8 cellular contexts compared by ENCODE assay signal in the genomic region with DNA sequence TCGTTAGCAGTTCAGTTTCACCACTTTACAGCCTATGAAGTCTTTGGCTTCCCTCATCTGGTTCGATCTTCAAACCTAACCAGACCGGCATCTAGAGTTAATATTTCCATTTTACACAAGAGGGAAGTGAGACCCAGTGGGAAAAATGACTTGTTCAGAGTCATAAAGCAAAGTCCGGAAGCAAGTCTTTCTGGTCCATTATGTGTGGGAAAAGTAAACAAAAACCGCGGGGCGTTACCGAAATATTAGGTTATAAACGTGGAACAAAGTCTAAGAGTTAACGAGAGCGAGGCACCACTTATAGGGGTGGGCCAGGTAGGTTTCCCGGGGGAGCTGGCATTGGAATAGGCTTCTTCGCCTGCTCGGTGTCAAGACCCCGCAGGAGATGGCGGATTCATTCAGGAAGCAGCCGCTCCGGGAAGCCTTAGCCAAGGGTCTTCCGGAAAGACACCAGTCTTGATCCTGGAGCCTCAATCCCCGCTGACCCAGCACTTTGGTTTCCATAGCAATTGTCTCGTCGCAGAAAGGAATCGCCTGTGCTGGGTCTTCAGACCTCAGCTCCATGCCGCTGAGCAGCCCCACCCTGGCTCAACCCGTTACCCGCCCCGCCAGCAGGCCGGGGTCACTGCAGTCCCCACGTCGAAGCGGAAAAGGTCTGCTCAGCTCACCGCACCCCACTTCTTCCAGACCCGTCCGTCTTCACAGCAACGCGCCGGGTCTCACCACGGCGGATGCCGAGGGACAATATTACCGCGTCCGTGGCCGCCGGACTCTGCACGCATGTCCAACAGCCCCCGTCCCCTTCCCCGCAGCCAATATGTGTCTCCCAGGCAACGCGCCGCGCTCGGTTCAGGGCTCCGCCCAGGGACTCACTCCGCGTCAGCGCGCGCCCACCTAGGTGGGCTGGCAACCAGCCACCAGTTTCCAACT. TPM values are rescaled to one million over a fixed set of nuclear protein-coding genes. Genes with fewer than 3 reads are reported as not detected.
A peak's percentile ranks its signal among the peaks of the same experiment; 100 is the strongest.
DNase-seq lines count a peak whose midpoint lies in the region; ATAC-seq and TF ChIP-seq lines count a peak whose summit lies in the region.

A gene (plus strand): TSS at position 872 of the 930 bp plus-strand sequence. CDS start 82 bp downstream, outside the sequence.

- H3K9me3 Mint-ChIP-seq in activated naive CD4-positive, alpha-beta T cell treated with anti-CD3 and anti-CD28 coated beads, Interleukin-2, amount 50 U/mL, for 72 hours, result peaks cover under 1 to 6% of the 10 kb centered on the region in 2 donors

- H3K36me3 ChIP-seq in rectal smooth muscle tissue (ENCODE audit: control insufficient read depth, insufficient read depth, low read length), result no peaks in the 10 kb centered on the region

- no peak for TF ChIP-seq POLR2A in NB4 (IDR thresholded peaks at IDR 0.05; ENCODE audit: extremely low read depth, insufficient read length)

- H3K4me3 ChIP-seq in NB4 (ENCODE audit: low read depth, low read length) (no peak within 1 kb of the TSS), rectal smooth muscle tissue (ENCODE audit: low read length) (peak within 1 kb of the TSS; percentile 95)

- no peak within 1 kb of the TSS for H3K27ac ChIP-seq in rectal smooth muscle tissue (ENCODE audit: low read depth, low read length)

- H3K27me3 ChIP-seq in rectal smooth muscle tissue (ENCODE audit: control insufficient read depth, insufficient read depth, low read length), result no peaks in the 10 kb centered on the region

- H3K9ac ChIP-seq in rectal smooth muscle tissue (ENCODE audit: low read length), result peak within 1 kb of the TSS; percentile 45

- H3K36me3 Mint-ChIP-seq in activated naive CD4-positive, alpha-beta T cell treated with anti-CD3 and anti-CD28 coated beads, Interleukin-2, amount 50 U/mL, for 72 hours, result peaks cover 14 to 18% of the 10 kb centered on the region in 2 donors

- no peak for DNase-seq in activated CD4-positive, CD25-positive, alpha-beta regulatory T cell (lab: John Stamatoyannopoulos, UW)
- DNase-seq in NB4 (ENCODE audit: low read depth) (peak; percentile 6), left cardiac atrium (peak; percentile 58), NCI-H510A (lab: John Stamatoyannopoulos, UW) (no peak)
- DNase-seq in activated naive CD4-positive, alpha-beta T cell treated with anti-CD3 and anti-CD28 coated beads, Interleukin-2, amount 50 U/mL, for 72 hours (ENCODE audit: low spot score in 2 of 2), result peak in 1 of 2 donors; percentile 35

- intact Hi-C loops in left cardiac atrium (cut with DNase I), result no loop called here

- no peak for TF ChIP-seq CTCF in NB4 (IDR thresholded peaks at IDR 0.05; ENCODE audit: low read depth, low read length)

- no peaks in the 10 kb centered on the region for H3K4me1 ChIP-seq in rectal smooth muscle tissue (ENCODE audit: control insufficient read depth, insufficient read depth, low read length)

- peak within 1 kb of the TSS; percentile 29 to 67 for H3K27ac Mint-ChIP-seq in activated naive CD4-positive, alpha-beta T cell treated with anti-CD3 and anti-CD28 coated beads, Interleukin-2, amount 50 U/mL, for 72 hours

- peak; percentile 27 to 42 for ATAC-seq in activated CD4-positive, CD25-positive, alpha-beta regulatory T cell treated with anti-CD3 and anti-CD28 coated beads, Interleukin-2, amount 50 U/mL, for 24 hours
- ATAC-seq in activated naive CD4-positive, alpha-beta T cell treated with anti-CD3 and anti-CD28 coated beads, Interleukin-2, amount 50 U/mL, for 72 hours, result peak; percentile 51 to 60
- ATAC-seq in left cardiac atrium, result peak; percentile 41 to 80
- ATAC-seq in HG03571 (IDR thresholded peaks at IDR 0.05; ENCODE audit: unreplicated experiment), result no peak

RNA-seq across cellular contexts. Expression of the gene that starts here (rescaled TPM):
- total RNA-seq in activated naive CD4-positive, alpha-beta T cell treated with anti-CD3 and anti-CD28 coated beads, Interleukin-2, amount 50 U/mL, for 72 hours, result not detected
- not detected for total RNA-seq in left cardiac atrium

Comparison
In these comparisons a context has a peak if more than half of its experiments do, and no peak if none do; other contexts are left out.
1. Peak in ATAC-seq in activated naive CD4-positive, alpha-beta T cell treated with anti-CD3 and anti-CD28 coated beads, Interleukin-2, amount 50 U/mL, for 72 hours; RNA of the gene not detected or under 1 TPM.
2. Peak in DNase-seq and ATAC-seq in left cardiac atrium; RNA of the gene not detected or under 1 TPM.